In genomic region chr12:49648722-49649032, GRCh38 we compare ENCODE assay signal across 13 cellular contexts. TPM values are rescaled to one million over a fixed set of nuclear protein-coding genes. Genes with fewer than 3 reads are reported as not detected.
DNase-seq lines count a peak whose midpoint lies in the region; ATAC-seq and TF ChIP-seq lines count a peak whose summit lies in the region.
"Had no signal": no experiment of that assay in that cellular context is flagged by ENCODE, and none has a peak within 500 bp of the region (broad histone marks: within the 10 kb centered on the region; RNA-seq: fewer than 3 reads in every experiment).

No MANE protein-coding gene starts in this region.

- no peak overlapping the region for H3K4me3 Mint-ChIP-seq in activated naive CD8-positive, alpha-beta T cell treated with anti-CD3 and anti-CD28 coated beads, Interleukin-2, amount 50 U/mL, for 24 hours

- no peaks in the 10 kb centered on the region for H3K27me3 Mint-ChIP-seq in activated naive CD8-positive, alpha-beta T cell treated with anti-CD3 and anti-CD28 coated beads, Interleukin-2, amount 50 U/mL, for 24 hours

- H3K4me1 ChIP-seq in heart left ventricle (peaks cover 0 to 58% (median 40%) of the 10 kb centered on the region in 12 donors), mucosa of descending colon (ENCODE audit: low read depth) (no peaks in the 10 kb centered on the region), tibial nerve (peaks cover 0 to 46% (median 15%) of the 10 kb centered on the region in 4 donors)

- peak overlapping the region in 11 of 12 donors; percentile 53 to 86 (median 76) for H3K27ac ChIP-seq in heart left ventricle
- H3K27ac ChIP-seq in tibial nerve: peak overlapping the region; percentile 16 to 81 (median 66)
- H3K27ac ChIP-seq: parathyroid adenoma had no signal

- H3K9me3 Mint-ChIP-seq in activated naive CD8-positive, alpha-beta T cell treated with anti-CD3 and anti-CD28 coated beads, Interleukin-2, amount 50 U/mL, for 24 hours: no peaks in the 10 kb centered on the region

- DNase-seq in heart left ventricle: no peak
- no peak for DNase-seq in cardiac septum (ENCODE audit: low spot score)
- DNase-seq in activated naive CD8-positive, alpha-beta T cell treated with anti-CD3 and anti-CD28 coated beads, Interleukin-2, amount 50 U/mL, for 24 hours: no peak
- no peak for DNase-seq in mucosa of descending colon
- no peak for DNase-seq in tibial nerve (ENCODE audit: low spot score in 2 of 2)
- no peak for DNase-seq in NCI-H748 treated with DMSO at 0.1 percent for 48 hours (lab: John Stamatoyannopoulos, UW)
- DNase-seq in mesenteric fat pad (ENCODE audit: low spot score): no peak
- no peak for DNase-seq in NCI-H2029 (lab: John Stamatoyannopoulos, UW)
- DNase-seq: cortex of kidney, DMS79, NCI-H2171 had no signal

- intact Hi-C loops in heart left ventricle (cut with DNase I) (loop anchor here in 1 of 10 donors (10.0 kb wide), 1 partner anchor 186 kb away; no protein-coding TSS in a partner anchor), cardiac septum (cut with DNase I) (loop anchor here (10.0 kb wide), 1 partner anchor 186 kb away; no protein-coding TSS in a partner anchor), mucosa of descending colon (cut with DNase I, micrococcal nuclease) (no loop called here)

- TF ChIP-seq EP300 in tibial nerve (IDR thresholded peaks at IDR 0.05): no peak

- 56 to 94% (median 71%) methylated on average over 3 of the region's 3 CpGs for WGBS in heart left ventricle, 4 donors
- 64 to 84% methylated on average over 3 of the region's 3 CpGs for WGBS in tibial nerve, 2 donors

- ATAC-seq in heart left ventricle: peak in 1 of 4 donors; percentile 3
- ATAC-seq in activated naive CD8-positive, alpha-beta T cell treated with anti-CD3 and anti-CD28 coated beads, Interleukin-2, amount 50 U/mL, for 24 hours: no peak
- ATAC-seq in mucosa of descending colon: peak; percentile 3

- TF ChIP-seq CTCF in heart left ventricle (IDR thresholded peaks at IDR 0.05) (no peak), mucosa of descending colon (IDR thresholded peaks at IDR 0.05) (no peak), tibial nerve (IDR thresholded peaks at IDR 0.05) (no peak)

- peaks cover 15% of the 10 kb centered on the region for H3K4me1 Mint-ChIP-seq in activated naive CD8-positive, alpha-beta T cell treated with anti-CD3 and anti-CD28 coated beads, Interleukin-2, amount 50 U/mL, for 24 hours

- H3K36me3 Mint-ChIP-seq in activated naive CD8-positive, alpha-beta T cell treated with anti-CD3 and anti-CD28 coated beads, Interleukin-2, amount 50 U/mL, for 24 hours (ENCODE audit: low read depth): peaks cover 34% of the 10 kb centered on the region

- H3K4me3 ChIP-seq in heart left ventricle: no peak overlapping the region
- no peak overlapping the region for H3K4me3 ChIP-seq in mucosa of descending colon
- no peak overlapping the region for H3K4me3 ChIP-seq in tibial nerve
- H3K4me3 ChIP-seq: thoracic aorta had no signal

- no peaks in the 10 kb centered on the region for H3K27me3 ChIP-seq in heart left ventricle
- no peaks in the 10 kb centered on the region for H3K27me3 ChIP-seq in tibial nerve

- H3K9me3 ChIP-seq in heart left ventricle (no peaks in the 10 kb centered on the region), mucosa of descending colon (no peaks in the 10 kb centered on the region), tibial nerve (no peaks in the 10 kb centered on the region)
- H3K9me3 ChIP-seq: thoracic aorta had no signal

- peaks cover 0 to 97% (median 92%) of the 10 kb centered on the region in 9 donors for H3K36me3 ChIP-seq in heart left ventricle
- no peaks in the 10 kb centered on the region for H3K36me3 ChIP-seq in mucosa of descending colon (ENCODE audit: low read depth)
- H3K36me3 ChIP-seq in tibial nerve: peaks cover 0 to 95% (median 5%) of the 10 kb centered on the region in 3 donors

- peak overlapping the region; percentile 68 for H3K27ac Mint-ChIP-seq in activated naive CD8-positive, alpha-beta T cell treated with anti-CD3 and anti-CD28 coated beads, Interleukin-2, amount 50 U/mL, for 24 hours

- TF ChIP-seq POLR2A in heart left ventricle (IDR thresholded peaks at IDR 0.05) (no peak), tibial nerve (IDR thresholded peaks at IDR 0.05) (no peak)

RNA-seq across cellular contexts. Expression of gene PRPF40B, which starts 25.3 kb away (rescaled TPM):
- 10 to 100 TPM; 12.7 to 25.5 (median 20.9) TPM for total RNA-seq in heart left ventricle
- 10 to 100 TPM; 12.0 to 21.1 TPM for polyA plus RNA-seq in heart left ventricle
- total RNA-seq in cardiac septum: 30.1 TPM
- 10 to 100 TPM; 11.5 to 27.2 (median 12.7) TPM for total RNA-seq in mucosa of descending colon
- 10 to 100 TPM; 18.1 to 36.0 (median 21.4) TPM for total RNA-seq in tibial nerve
- total RNA-seq in mesenteric fat pad: 13.7 TPM

RNA-seq across cellular contexts. Expression of gene FAM186B, which starts 43.2 kb away (rescaled TPM):
- total RNA-seq in heart left ventricle: under 1 TPM; 0.23 to 0.78 (median 0.48) TPM
- under 1 TPM; 0.17 to 0.30 TPM for polyA plus RNA-seq in heart left ventricle
- 0.48 TPM for total RNA-seq in cardiac septum
- under 1 TPM; 0.35 to 0.63 (median 0.39) TPM for total RNA-seq in mucosa of descending colon
- under 1 TPM in 3 of 4 donors, not detected in 1; 0.42 to 0.98 (median 0.44) TPM for total RNA-seq in tibial nerve
- 0.55 TPM for total RNA-seq in mesenteric fat pad

RNA-seq across cellular contexts. Expression of gene FMNL3, which starts 58.5 kb away (rescaled TPM):
- total RNA-seq in heart left ventricle (10 to 100 TPM in 7 of 9 donors, 1 to 10 TPM in 2; 8.7 to 33.9 (median 14.3) TPM), cardiac septum (19.8 TPM), mucosa of descending colon (10 to 100 TPM in 1 of 3 donors, 1 to 10 TPM in 2; 4.2 to 13.4 (median 7.1) TPM), tibial nerve (10 to 100 TPM; 48.3 to 64.2 (median 58.9) TPM), mesenteric fat pad (26.4 TPM)
- polyA plus RNA-seq in heart left ventricle: 1 to 10 TPM; 5.9 to 7.8 TPM
